Comparison of ENCODE assay signal across 36 cellular contexts in genomic region chr12:94338395-94338794, GRCh38.
DNase-seq lines count a peak whose midpoint lies in the region; ATAC-seq, FAIRE-seq and TF ChIP-seq lines count a peak whose summit lies in the region.
"Had no signal": no experiment of that assay in that cellular context is flagged by ENCODE, and none has a peak within 500 bp of the region (broad histone marks: within the 10 kb centered on the region; RNA-seq: fewer than 3 reads in every experiment).

No MANE protein-coding gene starts in this region.

- H3K79me2 ChIP-seq in HepG2 (ENCODE audit: insufficient read depth, low read length) (no peaks in the 10 kb centered on the region), K562 (ENCODE audit: control insufficient read depth, insufficient read depth, low read length) (no peaks in the 10 kb centered on the region)

- H3K27ac ChIP-seq in cardiac muscle cell (peak overlapping the region; percentile 13), right cardiac atrium (ENCODE audit: low read length) (no peak overlapping the region), HepG2 (ENCODE audit: extremely low read length, insufficient read depth, low read length) (no peak overlapping the region), right lobe of liver (no peak overlapping the region), A549 (no peak overlapping the region), K562 (ENCODE audit: extremely low read depth, low read depth, low read length) (no peak overlapping the region), endodermal cell (ENCODE audit: low read depth, low read length) (no peak overlapping the region)
- H3K27ac ChIP-seq: 22Rv1; BLaER1; BLaER1 treated with 17β-estradiol and CSF1 and Interleukin-3, amounts not matched to agents 10 nM and 100 nM; C4-2B had no signal

- POLR2A ChIA-PET in HepG2 (lab: Yijun Ruan, JAX), result no interaction called here
- POLR2A ChIA-PET in A549 (lab: Yijun Ruan, JAX), result no interaction called here
- POLR2A ChIA-PET in K562 (lab: Yijun Ruan, JAX), result interaction anchor here (0.6 kb wide), 2 partner anchors 9 to 1285 kb away, joined by 3 read pairs; no protein-coding TSS in a partner anchor

- H3K27me3 Mint-ChIP-seq in endodermal cell (ENCODE audit: insufficient read depth), result no peaks in the 10 kb centered on the region
- H3K27me3 Mint-ChIP-seq: B cell; CD4-positive, alpha-beta memory T cell; CD4-positive, alpha-beta T cell; CD4-positive, CD25-positive, alpha-beta regulatory T cell; CD8-positive, alpha-beta memory T cell had no signal

- H3K9me3 Mint-ChIP-seq in endodermal cell, result peaks cover 1% of the 10 kb centered on the region
- H3K9me3 Mint-ChIP-seq: CD14-positive monocyte; CD4-positive, alpha-beta T cell; CD8-positive, alpha-beta memory T cell had no signal

- no peaks in the 10 kb centered on the region for H3K36me3 ChIP-seq in cardiac muscle cell
- H3K36me3 ChIP-seq in HepG2 (replicated peaks in 1 of 2; ENCODE audit: control insufficient read depth in 1 of 2, insufficient read depth in 2 of 2, low read length in 2 of 2), result no peaks in the 10 kb centered on the region
- no peaks in the 10 kb centered on the region for H3K36me3 ChIP-seq in right lobe of liver
- H3K36me3 ChIP-seq in K562 (ENCODE audit: control insufficient read depth, insufficient read depth, low read length), result no peaks in the 10 kb centered on the region
- no peaks in the 10 kb centered on the region for H3K36me3 ChIP-seq in endodermal cell (ENCODE audit: control insufficient read depth, insufficient read depth, low read length)
- H3K36me3 ChIP-seq: BE2C, BLaER1 had no signal

- H3K27ac Mint-ChIP-seq in endodermal cell, result no peak overlapping the region
- H3K27ac Mint-ChIP-seq: B cell; CD4-positive, alpha-beta T cell; CD4-positive, CD25-positive, alpha-beta regulatory T cell; CD8-positive, alpha-beta T cell had no signal

- H3K4me2 ChIP-seq in HepG2 (ENCODE audit: low read depth, low read length) (no peak overlapping the region), A549 (no peak overlapping the region), K562 (ENCODE audit: insufficient read depth, low read length) (no peak overlapping the region)
- H3K4me2 ChIP-seq: BLaER1; BLaER1 treated with 17β-estradiol and CSF1 and Interleukin-3, amounts not matched to agents 10 nM and 100 nM had no signal

- TF ChIP-seq EP300 in HepG2 (IDR thresholded peaks at IDR 0.05; ENCODE audit: low read depth in 2 of 2, low read length in 2 of 2), result no peak
- no peak for TF ChIP-seq EP300 in HepG2 (CRISPR knock-in tag; IDR thresholded peaks at IDR 0.05; ENCODE audit: borderline replicate concordance)
- no peak for TF ChIP-seq EP300 in A549 (IDR thresholded peaks at IDR 0.05)
- no peak for TF ChIP-seq EP300 in K562 (IDR thresholded peaks at IDR 0.05; ENCODE audit: low read length)

- H3K4me3 Mint-ChIP-seq in endodermal cell, result no peak overlapping the region
- H3K4me3 Mint-ChIP-seq: B cell; CD14-positive monocyte; CD4-positive, alpha-beta memory T cell; CD4-positive, alpha-beta T cell; CD4-positive, CD25-positive, alpha-beta regulatory T cell; CD8-positive, alpha-beta memory T cell; CD8-positive, alpha-beta T cell had no signal

- H3K36me3 Mint-ChIP-seq in endodermal cell (ENCODE audit: low read depth), result peaks cover 6% of the 10 kb centered on the region

- TF ChIP-seq RAD21 in HepG2 (CRISPR knock-in tag; IDR thresholded peaks at IDR 0.05) (no peak), A549 (conservative IDR thresholded peaks at IDR 0.05 in 1 of 2, IDR thresholded peaks at IDR 0.05 in 1 of 2) (no peak), K562 (CRISPR knock-in tag; conservative IDR thresholded peaks at IDR 0.05 in 1 of 2, IDR thresholded peaks at IDR 0.05 in 1 of 2) (no peak)

- no peak overlapping the region for H3K4me3 ChIP-seq in cardiac muscle cell
- H3K4me3 ChIP-seq in right cardiac atrium (ENCODE audit: low read length), result no peak overlapping the region
- no peak overlapping the region for H3K4me3 ChIP-seq in HepG2 (replicated peaks in 1 of 3; ENCODE audit: insufficient read depth in 1 of 3, low read depth in 2 of 3, low read length in 3 of 3)
- no peak overlapping the region for H3K4me3 ChIP-seq in right lobe of liver
- no peak overlapping the region for H3K4me3 ChIP-seq in A549
- H3K4me3 ChIP-seq in K562, result no peak overlapping the region
- H3K4me3 ChIP-seq in endodermal cell (ENCODE audit: low read length), result no peak overlapping the region
- H3K4me3 ChIP-seq: BLaER1; BLaER1 treated with 17β-estradiol and CSF1 and Interleukin-3, amounts not matched to agents 10 nM and 100 nM had no signal

- 67% methylated on average over 1 of the region's 1 CpG for WGBS in right cardiac atrium
- WGBS in HepG2 (ENCODE audit: low lambda C conversion rate), result 88% methylated on average over 1 of the region's 1 CpG
- WGBS in right lobe of liver (ENCODE audit: insufficient coverage, low coverage, low lambda C conversion rate, missing lambda C conversion rate), result 71% methylated on average over 1 of the region's 1 CpG
- 84% methylated on average over 1 of the region's 1 CpG for WGBS in A549 (ENCODE audit: missing lambda C conversion rate)
- WGBS in K562 (ENCODE audit: insufficient coverage, low coverage, missing lambda C conversion rate), result 63% methylated on average over 1 of the region's 1 CpG
- WGBS in endodermal cell (ENCODE audit: insufficient coverage in 1 of 2, insufficient read length in 1 of 2), 2 experiments, result 94% methylated on average over 1 of the region's 1 CpG; no CpG with 5 or more reads in 1 of the 2 experiments

- DNase-seq in cardiac muscle cell (ENCODE audit: low read depth in 1 of 2, low spot score in 1 of 2), result no peak
- DNase-seq in right cardiac atrium, result no peak
- no peak for DNase-seq in HepG2 (ENCODE audit: low spot score)
- no peak for DNase-seq in right lobe of liver
- DNase-seq in A549 (ENCODE audit: low read depth in 1 of 2, low spot score in 1 of 2), result no peak
- no peak for DNase-seq in K562 (ENCODE audit: extremely low read depth in 1 of 4, low spot score in 3 of 4)
- no peak for DNase-seq in endodermal cell
- no peak for DNase-seq in COLO668 (lab: John Stamatoyannopoulos, UW; ENCODE audit: unreplicated experiment)
- DNase-seq: 8988T; ACHN; AML-193; BE2C; C1 segment of cervical spinal cord; Caco-2; Calu3; CD4-positive, alpha-beta memory T cell; CD4-positive, alpha-beta T cell; CD4-positive, CD25-positive, alpha-beta regulatory T cell; CD8-positive, alpha-beta memory T cell; CD8-positive, alpha-beta T cell; COR-L47; DMS 273 treated with DMSO at 0.1 percent for 48 hours; DMS153; DMS53; DMS79; DMS79 treated with DMSO at 0.1 percent for 48 hours; DND-41; EL had no signal

- no peaks in the 10 kb centered on the region for H3K9me1 ChIP-seq in K562 (ENCODE audit: control insufficient read depth, insufficient read depth, low read length)

- in situ Hi-C loops in HepG2 (cut with HindIII; ENCODE audit: extremely low pct_ligation_motif_present, low pct_unique_long_range_greater_than_20kb), result no loop called here
- in situ Hi-C loops in K562 (cut with MboI), result no loop called here

- intact Hi-C loops in right cardiac atrium (cut with DNase I), result no loop called here
- intact Hi-C loops in HepG2 (cut with micrococcal nuclease; ENCODE audit: unreplicated experiment), result no loop called here
- intact Hi-C loops in right lobe of liver (cut with DNase I), result no loop called here
- intact Hi-C loops in K562 (cut with micrococcal nuclease), result no loop called here

- H4K20me1 ChIP-seq in HepG2 (ENCODE audit: insufficient read depth, low read length), result no peaks in the 10 kb centered on the region
- no peaks in the 10 kb centered on the region for H4K20me1 ChIP-seq in K562 (replicated peaks; ENCODE audit: control insufficient read depth, insufficient read depth, low read length)
- H4K20me1 ChIP-seq: BLaER1; BLaER1 treated with 17β-estradiol and CSF1 and Interleukin-3, amounts not matched to agents 10 nM and 100 nM had no signal

- H3K9me3 ChIP-seq in cardiac muscle cell (ENCODE audit: low read depth) (no peaks in the 10 kb centered on the region), right cardiac atrium (ENCODE audit: control insufficient read depth, low read length) (no peaks in the 10 kb centered on the region), HepG2 (ENCODE audit: low read length) (no peaks in the 10 kb centered on the region), right lobe of liver (no peaks in the 10 kb centered on the region), A549 (no peaks in the 10 kb centered on the region), K562 (replicated peaks; ENCODE audit: control insufficient read depth, insufficient read depth, low read depth, low read length) (no peaks in the 10 kb centered on the region), endodermal cell (ENCODE audit: control insufficient read depth, low read length) (no peaks in the 10 kb centered on the region)
- H3K9me3 ChIP-seq: BE2C; BLaER1; BLaER1 treated with 17β-estradiol and CSF1 and Interleukin-3, amounts not matched to agents 10 nM and 100 nM; Caco-2 had no signal

- H3K4me1 Mint-ChIP-seq in endodermal cell, result peaks cover 15% of the 10 kb centered on the region
- H3K4me1 Mint-ChIP-seq: CD4-positive, alpha-beta memory T cell; CD8-positive, alpha-beta memory T cell had no signal

- H2AFZ ChIP-seq in HepG2 (ENCODE audit: low read length) (no peak overlapping the region), K562 (ENCODE audit: low read depth, low read length) (no peak overlapping the region)

- CTCF ChIA-PET in HepG2 (lab: Yijun Ruan, JAX; ENCODE audit: low intra/inter-chr PET ratio, low total read pairs) (no interaction called here), A549 (lab: Yijun Ruan, JAX) (no interaction called here), K562 (lab: Yijun Ruan, JAX; ENCODE audit: low intra/inter-chr PET ratio) (no interaction called here)

- H3K27me3 ChIP-seq in cardiac muscle cell (no peaks in the 10 kb centered on the region), right cardiac atrium (ENCODE audit: control insufficient read depth, insufficient read depth) (no peaks in the 10 kb centered on the region), HepG2 (ENCODE audit: control insufficient read depth in 1 of 2, insufficient read depth in 2 of 2, low read length in 2 of 2) (no peaks in the 10 kb centered on the region), right lobe of liver (no peaks in the 10 kb centered on the region), K562 (ENCODE audit: control insufficient read depth in 2 of 2, insufficient read depth in 2 of 2, low read length in 2 of 2) (no peaks in the 10 kb centered on the region), endodermal cell (ENCODE audit: control insufficient read depth, insufficient read depth, low read length, poor library complexity, severe bottlenecking) (no peaks in the 10 kb centered on the region)
- H3K27me3 ChIP-seq: BE2C; BLaER1; BLaER1 treated with 17β-estradiol and CSF1 and Interleukin-3, amounts not matched to agents 10 nM and 100 nM had no signal

- FAIRE-seq in HepG2 (lab: Jason Lieb, UNC) (no peak), A549 (lab: Jason Lieb, UNC) (no peak), K562 (lab: Jason Lieb, UNC) (no peak)
- FAIRE-seq: A204.1, D721Med had no signal

- H3K4me1 ChIP-seq in cardiac muscle cell (ENCODE audit: low read depth) (peaks cover 50% of the 10 kb centered on the region), right cardiac atrium (ENCODE audit: control insufficient read depth, insufficient read depth, low read length) (no peaks in the 10 kb centered on the region), HepG2 (ENCODE audit: insufficient read depth, low read length) (no peaks in the 10 kb centered on the region), right lobe of liver (no peaks in the 10 kb centered on the region), A549 (no peaks in the 10 kb centered on the region), K562 (replicated peaks in 1 of 2; ENCODE audit: control insufficient read depth in 2 of 2, insufficient read depth in 2 of 2, low read length in 2 of 2) (no peaks in the 10 kb centered on the region), endodermal cell (ENCODE audit: control insufficient read depth, insufficient read depth, low read length) (peaks cover 2% of the 10 kb centered on the region)
- H3K4me1 ChIP-seq: BE2C, BLaER1, Caco-2 had no signal

- TF ChIP-seq CTCF in cardiac muscle cell (IDR thresholded peaks at IDR 0.05; ENCODE audit: low read depth, low read length) (no peak), HepG2 (CRISPR knock-in tag; IDR thresholded peaks at IDR 0.05) (no peak), right lobe of liver (IDR thresholded peaks at IDR 0.05) (no peak), A549 (IDR thresholded peaks at IDR 0.05) (no peak), K562 (IDR thresholded peaks at IDR 0.05 in 2 of 3, conservative IDR thresholded peaks at IDR 0.05 in 1 of 3; ENCODE audit: insufficient read depth in 2 of 3, low read depth in 1 of 3, low read length in 3 of 3) (no peak), endodermal cell (conservative IDR thresholded peaks at IDR 0.05) (no peak)

- BruUV-seq in HepG2 (replicated peaks; lab: Mats Ljungman, UMichigan) (no TSS peak), K562 (replicated peaks; lab: Mats Ljungman, UMichigan) (no TSS peak)

- H3K9ac ChIP-seq in HepG2 (ENCODE audit: insufficient read depth, low read depth, low read length) (no peak overlapping the region), K562 (ENCODE audit: insufficient read depth in 1 of 2, low read depth in 2 of 2, low read length in 2 of 2) (no peak overlapping the region), endodermal cell (ENCODE audit: extremely low read depth, low read length, poor library complexity, severe bottlenecking) (no peak overlapping the region)
- H3K9ac ChIP-seq: BLaER1; BLaER1 treated with 17β-estradiol and CSF1 and Interleukin-3, amounts not matched to agents 10 nM and 100 nM had no signal

- ATAC-seq in right cardiac atrium (no peak), HepG2 (no peak), right lobe of liver (no peak), A549 (no peak), K562 (no peak)
- ATAC-seq: CD8-positive, alpha-beta T cell had no signal

- TF ChIP-seq POLR2A in HepG2 (IDR thresholded peaks at IDR 0.05; ENCODE audit: insufficient read depth in 1 of 2, low read depth in 2 of 2, low read length in 2 of 2), result no peak
- TF ChIP-seq POLR2A in right lobe of liver (IDR thresholded peaks at IDR 0.05), result no peak
- TF ChIP-seq POLR2A in A549 (IDR thresholded peaks at IDR 0.05; ENCODE audit: low read length), result no peak
- TF ChIP-seq POLR2A in K562 (conservative IDR thresholded peaks at IDR 0.05), result no peak
